Comparison of ENCODE assay signal across 9 cellular contexts in the genomic region with DNA sequence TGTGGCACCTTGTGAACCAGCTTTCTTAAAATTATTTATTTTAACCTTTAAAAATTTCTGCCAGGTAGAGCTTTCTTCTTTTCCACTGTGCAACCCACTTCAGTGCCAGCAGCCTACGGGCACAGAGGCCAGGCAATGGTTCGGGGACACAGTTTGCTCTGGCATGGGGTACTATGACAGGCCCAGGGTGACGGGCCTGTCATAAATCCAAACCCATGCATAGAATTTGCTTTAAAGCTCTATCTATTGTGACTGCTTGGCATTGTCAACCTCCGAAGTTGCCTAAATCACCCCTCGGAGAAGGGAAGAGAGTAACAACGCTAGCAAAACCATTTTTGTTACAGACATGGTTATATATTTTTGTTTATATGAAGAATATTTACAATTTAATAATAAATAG. TPM values are rescaled to one million over a fixed set of nuclear protein-coding genes. Genes with fewer than 3 reads are reported as not detected.
DNase-seq lines count a peak whose midpoint lies in the region; ATAC-seq and TF ChIP-seq lines count a peak whose summit lies in the region.
"Had no signal": no experiment of that assay in that cellular context is flagged by ENCODE, and none has a peak within 500 bp of the region (broad histone marks: within the 10 kb centered on the region; RNA-seq: fewer than 3 reads in every experiment).

No MANE protein-coding gene starts in this region.

- no peak for ATAC-seq in activated T-cell treated with anti-CD3 and anti-CD28 coated beads, Interleukin-2, amount 50 U/mL, for 4 hours
- ATAC-seq in HG03139 (IDR thresholded peaks at IDR 0.05; ENCODE audit: unreplicated experiment), result no peak

- TF ChIP-seq CTCF in WERI-Rb-1 (IDR thresholded peaks at IDR 0.05; ENCODE audit: low read depth, low read length) (no peak), testis (IDR thresholded peaks at IDR 0.05) (no peak), Peyer's patch (IDR thresholded peaks at IDR 0.05) (no peak)

- peak overlapping the region; percentile 97 for H3K4me3 Mint-ChIP-seq in activated T-cell treated with anti-CD3 and anti-CD28 coated beads, Interleukin-2, amount 50 U/mL, for 4 hours

- H3K4me3 ChIP-seq in WERI-Rb-1 (ENCODE audit: low read depth, low read length) (peak overlapping the region; percentile 52), iPS-18a (ENCODE audit: low read length) (peak overlapping the region; percentile 72), testis (peak overlapping the region; percentile 75 to 87), Peyer's patch (peak overlapping the region in 2 of 4 donors; percentile 12 to 82)

- H3K27me3 Mint-ChIP-seq in activated T-cell treated with anti-CD3 and anti-CD28 coated beads, Interleukin-2, amount 50 U/mL, for 4 hours (ENCODE audit: low read depth), result no peaks in the 10 kb centered on the region

- intact Hi-C loops in testis (cut with DNase I; ENCODE audit: low total_unique reads), result no loop called here

- no peaks in the 10 kb centered on the region for H3K27me3 ChIP-seq in WERI-Rb-1 (ENCODE audit: insufficient read depth, low read depth, severe bottlenecking)
- H3K27me3 ChIP-seq in iPS-18a (ENCODE audit: control insufficient read depth, insufficient read depth, low read length), result peaks cover 20% of the 10 kb centered on the region
- no peaks in the 10 kb centered on the region for H3K27me3 ChIP-seq in testis
- H3K27me3 ChIP-seq in Peyer's patch, result no peaks in the 10 kb centered on the region

- H3K27ac ChIP-seq in WERI-Rb-1 (no peak overlapping the region), iPS-18a (ENCODE audit: low read length) (no peak overlapping the region), testis (peak overlapping the region; percentile 93 to 97), Peyer's patch (peak overlapping the region in 1 of 4 donors; percentile 97)

- H3K4me1 ChIP-seq in iPS-18a (ENCODE audit: control insufficient read depth, low read depth, low read length) (peaks cover 12% of the 10 kb centered on the region), testis (peaks cover 15% of the 10 kb centered on the region), Peyer's patch (peaks cover 0 to 35% (median 22%) of the 10 kb centered on the region in 4 donors)

- no peak overlapping the region for H3K9ac ChIP-seq in iPS-18a (ENCODE audit: low read length)

- peaks cover 54% of the 10 kb centered on the region for H3K36me3 ChIP-seq in WERI-Rb-1
- peaks cover 35% of the 10 kb centered on the region for H3K36me3 ChIP-seq in iPS-18a (ENCODE audit: control insufficient read depth, low read depth, low read length)
- no peaks in the 10 kb centered on the region for H3K36me3 ChIP-seq in testis (ENCODE audit: low read depth, missing control alignments)
- peaks cover 0 to 32% (median 0%) of the 10 kb centered on the region in 3 donors for H3K36me3 ChIP-seq in Peyer's patch

- H3K36me3 Mint-ChIP-seq in activated T-cell treated with anti-CD3 and anti-CD28 coated beads, Interleukin-2, amount 50 U/mL, for 4 hours (ENCODE audit: insufficient read depth), result peaks cover 37% of the 10 kb centered on the region

- no peak for TF ChIP-seq POLR2A in testis (IDR thresholded peaks at IDR 0.05)
- no peak for TF ChIP-seq POLR2A in Peyer's patch (IDR thresholded peaks at IDR 0.05)

- H3K9me3 Mint-ChIP-seq in activated T-cell treated with anti-CD3 and anti-CD28 coated beads, Interleukin-2, amount 50 U/mL, for 4 hours, result no peaks in the 10 kb centered on the region

- 52 to 54% methylated on average over 6 of the region's 6 CpGs for WGBS in testis, 2 donors

- H3K4me1 Mint-ChIP-seq in activated T-cell treated with anti-CD3 and anti-CD28 coated beads, Interleukin-2, amount 50 U/mL, for 4 hours (ENCODE audit: low read depth), result peaks cover 51% of the 10 kb centered on the region

- DNase-seq in activated T-cell treated with anti-CD3 and anti-CD28 coated beads, Interleukin-2, amount 50 U/mL, for 4 hours, result no peak
- DNase-seq in activated T-cell treated with anti-CD3 and anti-CD28 coated beads for 4 hours (no peak), WERI-Rb-1 (no peak), testis (no peak), kidney glomerular epithelial cell (lab: John Stamatoyannopoulos, UW) (no peak), Peyer's patch (no peak)
- DNase-seq: NCI-H446 treated with DMSO at 0.1 percent for 48 hours had no signal

- H3K9me3 ChIP-seq in WERI-Rb-1 (ENCODE audit: severe bottlenecking) (no peaks in the 10 kb centered on the region), iPS-18a (ENCODE audit: control insufficient read depth, low read depth, low read length) (no peaks in the 10 kb centered on the region), testis (no peaks in the 10 kb centered on the region), Peyer's patch (no peaks in the 10 kb centered on the region)

RNA-seq across cellular contexts. Expression of gene ODC1, which starts 1.5 kb away (rescaled TPM):
- 100 to 1,000 TPM; 581 to 619 (median 602) TPM for total RNA-seq in activated T-cell treated with anti-CD3 and anti-CD28 coated beads, Interleukin-2, amount 50 U/mL, for 4 hours
- total RNA-seq in testis, result 100 to 1,000 TPM; 208 to 321 TPM
- polyA plus RNA-seq in testis (ENCODE audit: insufficient read depth, low read depth, low replicate concordance), result 309 TPM
- total RNA-seq in Peyer's patch, result 10 to 100 TPM; 31.5 to 91.6 (median 55.6) TPM

Comparison
In these comparisons a context has a peak if more than half of its experiments do, and no peak if none do; other contexts are left out.
1. H3K27ac ChIP-seq: peak in testis (2 of 2); none in WERI-Rb-1 (single experiment) and iPS-18a (single experiment).